Comparison of ENCODE assay signal across 1 cellular context in the genomic region with DNA sequence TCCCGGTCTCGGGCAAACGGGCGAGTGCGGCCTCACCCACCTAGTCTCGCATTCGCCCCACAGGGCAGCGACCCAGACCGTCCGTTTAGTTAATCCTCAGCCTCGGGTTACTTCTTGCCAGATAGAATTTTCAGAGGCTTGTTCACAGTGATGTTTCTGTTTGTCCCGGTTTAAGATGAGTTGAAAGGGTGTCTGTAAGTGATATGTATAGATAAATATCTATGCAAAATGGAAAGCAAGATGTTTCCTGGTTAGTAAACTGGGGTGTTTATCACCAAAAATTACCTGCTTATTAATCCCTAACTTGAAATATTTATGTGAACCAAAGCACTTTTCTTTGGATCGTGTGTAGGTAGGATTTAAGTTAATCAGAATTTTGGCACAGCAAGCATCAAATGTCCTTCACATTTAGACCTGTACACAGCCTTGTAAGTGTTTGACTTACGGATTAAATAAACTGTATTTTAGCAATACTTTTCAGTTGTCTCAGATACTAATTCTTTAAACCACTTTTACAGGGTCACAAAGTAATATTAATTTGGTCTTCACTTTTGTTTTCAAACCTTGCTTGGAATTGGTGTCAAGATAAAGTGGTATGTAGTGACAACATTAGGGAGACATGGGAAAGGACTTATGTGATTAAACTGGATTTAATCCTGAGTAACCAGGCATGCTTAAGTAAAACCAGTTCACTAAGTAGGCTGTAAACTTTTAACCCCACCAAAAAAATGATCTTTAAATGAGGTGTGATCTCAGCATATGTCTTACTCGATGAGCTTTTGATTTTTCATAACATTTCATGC.
TF ChIP-seq lines count a peak whose summit lies in the region.

No MANE protein-coding gene starts in this region.

TF ChIP-seq in GM12878, 131 proteins besides CTCF, POLR2A, EP300 and RAD21:
- TF ChIP-seq ETV6 (conservative IDR thresholded peaks at IDR 0.05 in 1 of 2, IDR thresholded peaks at IDR 0.05 in 1 of 2; ENCODE audit: borderline replicate concordance in 1 of 2, low read depth in 1 of 2) (no peak), ZNF217 (IDR thresholded peaks at IDR 0.05) (no peak), MEF2B (IDR thresholded peaks at IDR 0.05; ENCODE audit: partially characterized antibody, poor library complexity, severe bottlenecking) (no peak), FOXM1 (IDR thresholded peaks at IDR 0.05; ENCODE audit: low read depth, low read length) (no peak), DPF2 (IDR thresholded peaks at IDR 0.05) (no peak), EGR1 (IDR thresholded peaks at IDR 0.05; ENCODE audit: borderline replicate concordance in 1 of 2, low read depth in 2 of 2, low read length in 2 of 2) (no peak), HDAC2 (IDR thresholded peaks at IDR 0.05) (no peak)
- TF ChIP-seq, protein P1, sequence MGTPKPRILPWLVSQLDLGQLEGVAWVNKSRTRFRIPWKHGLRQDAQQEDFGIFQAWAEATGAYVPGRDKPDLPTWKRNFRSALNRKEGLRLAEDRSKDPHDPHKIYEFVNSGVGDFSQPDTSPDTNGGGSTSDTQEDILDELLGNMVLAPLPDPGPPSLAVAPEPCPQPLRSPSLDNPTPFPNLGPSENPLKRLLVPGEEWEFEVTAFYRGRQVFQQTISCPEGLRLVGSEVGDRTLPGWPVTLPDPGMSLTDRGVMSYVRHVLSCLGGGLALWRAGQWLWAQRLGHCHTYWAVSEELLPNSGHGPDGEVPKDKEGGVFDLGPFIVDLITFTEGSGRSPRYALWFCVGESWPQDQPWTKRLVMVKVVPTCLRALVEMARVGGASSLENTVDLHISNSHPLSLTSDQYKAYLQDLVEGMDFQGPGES (IDR thresholded peaks at IDR 0.05), result no peak
- TF ChIP-seq, protein P2, sequence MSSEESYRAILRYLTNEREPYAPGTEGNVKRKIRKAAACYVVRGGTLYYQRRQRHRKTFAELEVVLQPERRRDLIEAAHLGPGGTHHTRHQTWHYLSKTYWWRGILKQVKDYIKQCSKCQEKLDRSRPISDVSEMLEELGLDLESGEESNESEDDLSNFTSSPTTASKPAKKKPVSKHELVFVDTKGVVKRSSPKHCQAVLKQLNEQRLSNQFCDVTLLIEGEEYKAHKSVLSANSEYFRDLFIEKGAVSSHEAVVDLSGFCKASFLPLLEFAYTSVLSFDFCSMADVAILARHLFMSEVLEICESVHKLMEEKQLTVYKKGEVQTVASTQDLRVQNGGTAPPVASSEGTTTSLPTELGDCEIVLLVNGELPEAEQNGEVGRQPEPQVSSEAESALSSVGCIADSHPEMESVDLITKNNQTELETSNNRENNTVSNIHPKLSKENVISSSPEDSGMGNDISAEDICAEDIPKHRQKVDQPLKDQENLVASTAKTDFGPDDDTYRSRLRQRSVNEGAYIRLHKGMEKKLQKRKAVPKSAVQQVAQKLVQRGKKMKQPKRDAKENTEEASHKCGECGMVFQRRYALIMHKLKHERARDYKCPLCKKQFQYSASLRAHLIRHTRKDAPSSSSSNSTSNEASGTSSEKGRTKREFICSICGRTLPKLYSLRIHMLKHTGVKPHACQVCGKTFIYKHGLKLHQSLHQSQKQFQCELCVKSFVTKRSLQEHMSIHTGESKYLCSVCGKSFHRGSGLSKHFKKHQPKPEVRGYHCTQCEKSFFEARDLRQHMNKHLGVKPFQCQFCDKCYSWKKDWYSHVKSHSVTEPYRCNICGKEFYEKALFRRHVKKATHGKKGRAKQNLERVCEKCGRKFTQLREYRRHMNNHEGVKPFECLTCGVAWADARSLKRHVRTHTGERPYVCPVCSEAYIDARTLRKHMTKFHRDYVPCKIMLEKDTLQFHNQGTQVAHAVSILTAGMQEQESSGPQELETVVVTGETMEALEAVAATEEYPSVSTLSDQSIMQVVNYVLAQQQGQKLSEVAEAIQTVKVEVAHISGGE (CRISPR knock-in tag; IDR thresholded peaks at IDR 0.05), result no peak
- TF ChIP-seq, protein P3, sequence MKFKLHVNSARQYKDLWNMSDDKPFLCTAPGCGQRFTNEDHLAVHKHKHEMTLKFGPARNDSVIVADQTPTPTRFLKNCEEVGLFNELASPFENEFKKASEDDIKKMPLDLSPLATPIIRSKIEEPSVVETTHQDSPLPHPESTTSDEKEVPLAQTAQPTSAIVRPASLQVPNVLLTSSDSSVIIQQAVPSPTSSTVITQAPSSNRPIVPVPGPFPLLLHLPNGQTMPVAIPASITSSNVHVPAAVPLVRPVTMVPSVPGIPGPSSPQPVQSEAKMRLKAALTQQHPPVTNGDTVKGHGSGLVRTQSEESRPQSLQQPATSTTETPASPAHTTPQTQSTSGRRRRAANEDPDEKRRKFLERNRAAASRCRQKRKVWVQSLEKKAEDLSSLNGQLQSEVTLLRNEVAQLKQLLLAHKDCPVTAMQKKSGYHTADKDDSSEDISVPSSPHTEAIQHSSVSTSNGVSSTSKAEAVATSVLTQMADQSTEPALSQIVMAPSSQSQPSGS (IDR thresholded peaks at IDR 0.05; ENCODE audit: low read length), result no peak
- TF ChIP-seq, protein P4, sequence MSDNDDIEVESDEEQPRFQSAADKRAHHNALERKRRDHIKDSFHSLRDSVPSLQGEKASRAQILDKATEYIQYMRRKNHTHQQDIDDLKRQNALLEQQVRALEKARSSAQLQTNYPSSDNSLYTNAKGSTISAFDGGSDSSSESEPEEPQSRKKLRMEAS (IDR thresholded peaks at IDR 0.05; ENCODE audit: low read depth, low read length), result no peak
